1 cellular context compared by ENCODE assay signal in the genomic region with DNA sequence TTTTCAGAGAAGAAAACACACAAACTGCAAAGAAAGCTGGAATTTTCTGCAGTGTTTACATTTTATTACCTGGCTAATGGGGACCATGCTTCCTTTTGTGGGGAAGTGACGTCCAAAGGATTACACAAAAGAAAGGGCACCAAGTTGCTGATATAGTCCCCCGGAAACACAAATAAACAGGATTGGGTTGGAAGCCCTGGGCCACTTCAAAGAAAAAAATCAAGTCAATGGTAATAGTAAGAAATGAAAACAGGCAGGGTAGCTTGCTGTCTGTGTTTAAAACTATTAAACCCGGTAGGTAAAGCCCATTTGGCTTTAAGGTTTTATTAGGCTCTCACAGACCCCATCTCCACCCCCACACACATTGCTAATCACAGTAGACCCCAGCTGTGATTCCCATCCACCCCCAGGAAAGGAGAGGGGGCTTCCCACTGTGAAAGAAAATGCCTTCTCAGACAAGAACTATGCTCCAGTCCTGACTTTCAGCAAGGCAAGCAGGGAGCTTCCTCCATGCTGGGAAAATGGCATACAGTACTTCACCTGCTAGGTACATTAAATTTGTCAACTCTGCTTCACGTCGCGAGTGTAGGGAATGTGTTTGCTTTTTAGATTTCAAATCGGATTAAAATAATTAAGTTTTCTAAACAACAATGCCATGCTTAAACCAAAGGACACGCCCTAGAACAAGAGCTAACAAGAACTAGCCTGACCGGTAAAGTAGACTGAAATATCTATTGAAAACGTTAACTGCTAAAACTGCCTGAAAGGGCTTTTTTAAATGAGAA.
TF ChIP-seq lines count a peak whose summit lies in the region.

No MANE protein-coding gene starts in this region.

TF ChIP-seq in HepG2, 621 proteins besides CTCF, POLR2A, EP300 and RAD21 (continued from another document and continues in another):
- TF ChIP-seq, protein P1, sequence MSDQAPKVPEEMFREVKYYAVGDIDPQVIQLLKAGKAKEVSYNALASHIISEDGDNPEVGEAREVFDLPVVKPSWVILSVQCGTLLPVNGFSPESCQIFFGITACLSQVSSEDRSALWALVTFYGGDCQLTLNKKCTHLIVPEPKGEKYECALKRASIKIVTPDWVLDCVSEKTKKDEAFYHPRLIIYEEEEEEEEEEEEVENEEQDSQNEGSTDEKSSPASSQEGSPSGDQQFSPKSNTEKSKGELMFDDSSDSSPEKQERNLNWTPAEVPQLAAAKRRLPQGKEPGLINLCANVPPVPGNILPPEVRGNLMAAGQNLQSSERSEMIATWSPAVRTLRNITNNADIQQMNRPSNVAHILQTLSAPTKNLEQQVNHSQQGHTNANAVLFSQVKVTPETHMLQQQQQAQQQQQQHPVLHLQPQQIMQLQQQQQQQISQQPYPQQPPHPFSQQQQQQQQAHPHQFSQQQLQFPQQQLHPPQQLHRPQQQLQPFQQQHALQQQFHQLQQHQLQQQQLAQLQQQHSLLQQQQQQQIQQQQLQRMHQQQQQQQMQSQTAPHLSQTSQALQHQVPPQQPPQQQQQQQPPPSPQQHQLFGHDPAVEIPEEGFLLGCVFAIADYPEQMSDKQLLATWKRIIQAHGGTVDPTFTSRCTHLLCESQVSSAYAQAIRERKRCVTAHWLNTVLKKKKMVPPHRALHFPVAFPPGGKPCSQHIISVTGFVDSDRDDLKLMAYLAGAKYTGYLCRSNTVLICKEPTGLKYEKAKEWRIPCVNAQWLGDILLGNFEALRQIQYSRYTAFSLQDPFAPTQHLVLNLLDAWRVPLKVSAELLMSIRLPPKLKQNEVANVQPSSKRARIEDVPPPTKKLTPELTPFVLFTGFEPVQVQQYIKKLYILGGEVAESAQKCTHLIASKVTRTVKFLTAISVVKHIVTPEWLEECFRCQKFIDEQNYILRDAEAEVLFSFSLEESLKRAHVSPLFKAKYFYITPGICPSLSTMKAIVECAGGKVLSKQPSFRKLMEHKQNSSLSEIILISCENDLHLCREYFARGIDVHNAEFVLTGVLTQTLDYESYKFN (CRISPR knock-in tag; conservative IDR thresholded peaks at IDR 0.05) = peak; percentile 40; the same call in 1 of the 2 replicates
- no peak for TF ChIP-seq ZNF776 (CRISPR knock-in tag; IDR thresholded peaks at IDR 0.05)
- TF ChIP-seq, protein P2, sequence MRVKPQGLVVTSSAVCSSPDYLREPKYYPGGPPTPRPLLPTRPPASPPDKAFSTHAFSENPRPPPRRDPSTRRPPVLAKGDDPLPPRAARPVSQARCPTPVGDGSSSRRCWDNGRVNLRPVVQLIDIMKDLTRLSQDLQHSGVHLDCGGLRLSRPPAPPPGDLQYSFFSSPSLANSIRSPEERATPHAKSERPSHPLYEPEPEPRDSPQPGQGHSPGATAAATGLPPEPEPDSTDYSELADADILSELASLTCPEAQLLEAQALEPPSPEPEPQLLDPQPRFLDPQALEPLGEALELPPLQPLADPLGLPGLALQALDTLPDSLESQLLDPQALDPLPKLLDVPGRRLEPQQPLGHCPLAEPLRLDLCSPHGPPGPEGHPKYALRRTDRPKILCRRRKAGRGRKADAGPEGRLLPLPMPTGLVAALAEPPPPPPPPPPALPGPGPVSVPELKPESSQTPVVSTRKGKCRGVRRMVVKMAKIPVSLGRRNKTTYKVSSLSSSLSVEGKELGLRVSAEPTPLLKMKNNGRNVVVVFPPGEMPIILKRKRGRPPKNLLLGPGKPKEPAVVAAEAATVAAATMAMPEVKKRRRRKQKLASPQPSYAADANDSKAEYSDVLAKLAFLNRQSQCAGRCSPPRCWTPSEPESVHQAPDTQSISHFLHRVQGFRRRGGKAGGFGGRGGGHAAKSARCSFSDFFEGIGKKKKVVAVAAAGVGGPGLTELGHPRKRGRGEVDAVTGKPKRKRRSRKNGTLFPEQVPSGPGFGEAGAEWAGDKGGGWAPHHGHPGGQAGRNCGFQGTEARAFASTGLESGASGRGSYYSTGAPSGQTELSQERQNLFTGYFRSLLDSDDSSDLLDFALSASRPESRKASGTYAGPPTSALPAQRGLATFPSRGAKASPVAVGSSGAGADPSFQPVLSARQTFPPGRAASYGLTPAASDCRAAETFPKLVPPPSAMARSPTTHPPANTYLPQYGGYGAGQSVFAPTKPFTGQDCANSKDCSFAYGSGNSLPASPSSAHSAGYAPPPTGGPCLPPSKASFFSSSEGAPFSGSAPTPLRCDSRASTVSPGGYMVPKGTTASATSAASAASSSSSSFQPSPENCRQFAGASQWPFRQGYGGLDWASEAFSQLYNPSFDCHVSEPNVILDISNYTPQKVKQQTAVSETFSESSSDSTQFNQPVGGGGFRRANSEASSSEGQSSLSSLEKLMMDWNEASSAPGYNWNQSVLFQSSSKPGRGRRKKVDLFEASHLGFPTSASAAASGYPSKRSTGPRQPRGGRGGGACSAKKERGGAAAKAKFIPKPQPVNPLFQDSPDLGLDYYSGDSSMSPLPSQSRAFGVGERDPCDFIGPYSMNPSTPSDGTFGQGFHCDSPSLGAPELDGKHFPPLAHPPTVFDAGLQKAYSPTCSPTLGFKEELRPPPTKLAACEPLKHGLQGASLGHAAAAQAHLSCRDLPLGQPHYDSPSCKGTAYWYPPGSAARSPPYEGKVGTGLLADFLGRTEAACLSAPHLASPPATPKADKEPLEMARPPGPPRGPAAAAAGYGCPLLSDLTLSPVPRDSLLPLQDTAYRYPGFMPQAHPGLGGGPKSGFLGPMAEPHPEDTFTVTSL (CRISPR knock-in tag; IDR thresholded peaks at IDR 0.05; ENCODE audit: borderline replicate concordance) = no peak; the same call in 1 of the 2 replicates
- no peak for TF ChIP-seq U2AF2 (IDR thresholded peaks at IDR 0.05; ENCODE audit: low read depth, low read length)
- no peak for TF ChIP-seq BHLHE40 (IDR thresholded peaks at IDR 0.05; ENCODE audit: low read length)
- no peak for TF ChIP-seq ZNF749 (CRISPR knock-in tag; IDR thresholded peaks at IDR 0.05; ENCODE audit: borderline replicate concordance)
- TF ChIP-seq HOXD1 (CRISPR knock-in tag; IDR thresholded peaks at IDR 0.05) = no peak
- TF ChIP-seq GATAD2A (CRISPR knock-in tag; IDR thresholded peaks at IDR 0.05) = peak; percentile 41; the same call in 1 of the 2 replicates
- TF ChIP-seq HMG20B (CRISPR knock-in tag; conservative IDR thresholded peaks at IDR 0.05) = 0 out of 2 replicates have a peak, but pooled peaks have one; percentile 31
- no peak for TF ChIP-seq SRY (CRISPR knock-in tag; IDR thresholded peaks at IDR 0.05)
- peak; percentile 79 for TF ChIP-seq FOXA3 (CRISPR knock-in tag; IDR thresholded peaks at IDR 0.05)
- TF ChIP-seq, protein P3, sequence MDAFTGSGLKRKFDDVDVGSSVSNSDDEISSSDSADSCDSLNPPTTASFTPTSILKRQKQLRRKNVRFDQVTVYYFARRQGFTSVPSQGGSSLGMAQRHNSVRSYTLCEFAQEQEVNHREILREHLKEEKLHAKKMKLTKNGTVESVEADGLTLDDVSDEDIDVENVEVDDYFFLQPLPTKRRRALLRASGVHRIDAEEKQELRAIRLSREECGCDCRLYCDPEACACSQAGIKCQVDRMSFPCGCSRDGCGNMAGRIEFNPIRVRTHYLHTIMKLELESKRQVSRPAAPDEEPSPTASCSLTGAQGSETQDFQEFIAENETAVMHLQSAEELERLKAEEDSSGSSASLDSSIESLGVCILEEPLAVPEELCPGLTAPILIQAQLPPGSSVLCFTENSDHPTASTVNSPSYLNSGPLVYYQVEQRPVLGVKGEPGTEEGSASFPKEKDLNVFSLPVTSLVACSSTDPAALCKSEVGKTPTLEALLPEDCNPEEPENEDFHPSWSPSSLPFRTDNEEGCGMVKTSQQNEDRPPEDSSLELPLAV (CRISPR knock-in tag; conservative IDR thresholded peaks at IDR 0.05; ENCODE audit: low read depth) = no peak
- TF ChIP-seq CBX2 (IDR thresholded peaks at IDR 0.05; ENCODE audit: low read depth, low read length) = no peak
- no peak for TF ChIP-seq CBX2 (CRISPR knock-in tag; IDR thresholded peaks at IDR 0.05; ENCODE audit: low read depth)
- TF ChIP-seq REPIN1 (CRISPR knock-in tag; IDR thresholded peaks at IDR 0.05; ENCODE audit: borderline replicate concordance, low read depth) = no peak
- TF ChIP-seq, protein P4, sequence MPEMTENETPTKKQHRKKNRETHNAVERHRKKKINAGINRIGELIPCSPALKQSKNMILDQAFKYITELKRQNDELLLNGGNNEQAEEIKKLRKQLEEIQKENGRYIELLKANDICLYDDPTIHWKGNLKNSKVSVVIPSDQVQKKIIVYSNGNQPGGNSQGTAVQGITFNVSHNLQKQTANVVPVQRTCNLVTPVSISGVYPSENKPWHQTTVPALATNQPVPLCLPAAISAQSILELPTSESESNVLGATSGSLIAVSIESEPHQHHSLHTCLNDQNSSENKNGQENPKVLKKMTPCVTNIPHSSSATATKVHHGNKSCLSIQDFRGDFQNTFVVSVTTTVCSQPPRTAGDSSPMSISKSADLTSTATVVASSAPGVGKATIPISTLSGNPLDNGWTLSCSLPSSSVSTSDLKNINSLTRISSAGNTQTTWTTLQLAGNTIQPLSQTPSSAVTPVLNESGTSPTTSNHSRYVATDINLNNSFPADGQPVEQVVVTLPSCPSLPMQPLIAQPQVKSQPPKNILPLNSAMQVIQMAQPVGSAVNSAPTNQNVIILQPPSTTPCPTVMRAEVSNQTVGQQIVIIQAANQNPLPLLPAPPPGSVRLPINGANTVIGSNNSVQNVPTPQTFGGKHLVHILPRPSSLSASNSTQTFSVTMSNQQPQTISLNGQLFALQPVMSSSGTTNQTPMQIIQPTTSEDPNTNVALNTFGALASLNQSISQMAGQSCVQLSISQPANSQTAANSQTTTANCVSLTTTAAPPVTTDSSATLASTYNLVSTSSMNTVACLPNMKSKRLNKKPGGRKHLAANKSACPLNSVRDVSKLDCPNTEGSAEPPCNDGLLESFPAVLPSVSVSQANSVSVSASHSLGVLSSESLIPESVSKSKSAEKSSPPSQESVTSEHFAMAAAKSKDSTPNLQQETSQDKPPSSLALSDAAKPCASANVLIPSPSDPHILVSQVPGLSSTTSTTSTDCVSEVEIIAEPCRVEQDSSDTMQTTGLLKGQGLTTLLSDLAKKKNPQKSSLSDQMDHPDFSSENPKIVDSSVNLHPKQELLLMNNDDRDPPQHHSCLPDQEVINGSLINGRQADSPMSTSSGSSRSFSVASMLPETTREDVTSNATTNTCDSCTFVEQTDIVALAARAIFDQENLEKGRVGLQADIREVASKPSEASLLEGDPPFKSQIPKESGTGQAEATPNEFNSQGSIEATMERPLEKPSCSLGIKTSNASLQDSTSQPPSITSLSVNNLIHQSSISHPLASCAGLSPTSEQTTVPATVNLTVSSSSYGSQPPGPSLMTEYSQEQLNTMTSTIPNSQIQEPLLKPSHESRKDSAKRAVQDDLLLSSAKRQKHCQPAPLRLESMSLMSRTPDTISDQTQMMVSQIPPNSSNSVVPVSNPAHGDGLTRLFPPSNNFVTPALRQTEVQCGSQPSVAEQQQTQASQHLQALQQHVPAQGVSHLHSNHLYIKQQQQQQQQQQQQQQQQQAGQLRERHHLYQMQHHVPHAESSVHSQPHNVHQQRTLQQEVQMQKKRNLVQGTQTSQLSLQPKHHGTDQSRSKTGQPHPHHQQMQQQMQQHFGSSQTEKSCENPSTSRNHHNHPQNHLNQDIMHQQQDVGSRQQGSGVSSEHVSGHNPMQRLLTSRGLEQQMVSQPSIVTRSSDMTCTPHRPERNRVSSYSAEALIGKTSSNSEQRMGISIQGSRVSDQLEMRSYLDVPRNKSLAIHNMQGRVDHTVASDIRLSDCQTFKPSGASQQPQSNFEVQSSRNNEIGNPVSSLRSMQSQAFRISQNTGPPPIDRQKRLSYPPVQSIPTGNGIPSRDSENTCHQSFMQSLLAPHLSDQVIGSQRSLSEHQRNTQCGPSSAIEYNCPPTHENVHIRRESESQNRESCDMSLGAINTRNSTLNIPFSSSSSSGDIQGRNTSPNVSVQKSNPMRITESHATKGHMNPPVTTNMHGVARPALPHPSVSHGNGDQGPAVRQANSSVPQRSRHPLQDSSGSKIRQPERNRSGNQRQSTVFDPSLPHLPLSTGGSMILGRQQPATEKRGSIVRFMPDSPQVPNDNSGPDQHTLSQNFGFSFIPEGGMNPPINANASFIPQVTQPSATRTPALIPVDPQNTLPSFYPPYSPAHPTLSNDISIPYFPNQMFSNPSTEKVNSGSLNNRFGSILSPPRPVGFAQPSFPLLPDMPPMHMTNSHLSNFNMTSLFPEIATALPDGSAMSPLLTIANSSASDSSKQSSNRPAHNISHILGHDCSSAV (CRISPR knock-in tag; IDR thresholded peaks at IDR 0.05; ENCODE audit: borderline replicate concordance) = no peak
- TF ChIP-seq BRD4 (CRISPR knock-in tag; IDR thresholded peaks at IDR 0.05) = no peak
- 0 out of 2 replicates have a peak, but pooled peaks have one; percentile 7 for TF ChIP-seq RXRB (CRISPR knock-in tag; IDR thresholded peaks at IDR 0.05; ENCODE audit: borderline replicate concordance)
- no peak for TF ChIP-seq PHF8 (CRISPR knock-in tag; IDR thresholded peaks at IDR 0.05)
- no peak for TF ChIP-seq MYC (CRISPR knock-in tag; IDR thresholded peaks at IDR 0.05; ENCODE audit: borderline replicate concordance)
- no peak for TF ChIP-seq MIER3 (CRISPR knock-in tag; IDR thresholded peaks at IDR 0.05; ENCODE audit: borderline replicate concordance)
- TF ChIP-seq ZNF709 (CRISPR knock-in tag; IDR thresholded peaks at IDR 0.05) = no peak
- TF ChIP-seq ZZZ3 (CRISPR knock-in tag; IDR thresholded peaks at IDR 0.05; ENCODE audit: borderline replicate concordance) = no peak
- TF ChIP-seq NR2F1 (CRISPR knock-in tag; IDR thresholded peaks at IDR 0.05) = no peak
- TF ChIP-seq LCORL (IDR thresholded peaks at IDR 0.05) = no peak
- TF ChIP-seq LCORL (CRISPR knock-in tag; IDR thresholded peaks at IDR 0.05) = 0 out of 2 replicates have a peak, but pooled peaks have one; percentile 54
- no peak; the same call in 1 of the 2 replicates for TF ChIP-seq TBX2 (CRISPR knock-in tag; IDR thresholded peaks at IDR 0.05; ENCODE audit: borderline replicate concordance)
- TF ChIP-seq NFYB (CRISPR knock-in tag; IDR thresholded peaks at IDR 0.05) = no peak
- no peak for TF ChIP-seq GABPA (IDR thresholded peaks at IDR 0.05; ENCODE audit: low read depth, low read length)
- peak; percentile 87 for TF ChIP-seq GABPA (CRISPR knock-in tag; IDR thresholded peaks at IDR 0.05; ENCODE audit: low read depth)
- TF ChIP-seq ZFP90 (CRISPR knock-in tag; IDR thresholded peaks at IDR 0.05; ENCODE audit: borderline replicate concordance) = no peak
- no peak for TF ChIP-seq NFRKB (IDR thresholded peaks at IDR 0.05)
- TF ChIP-seq, protein P5, sequence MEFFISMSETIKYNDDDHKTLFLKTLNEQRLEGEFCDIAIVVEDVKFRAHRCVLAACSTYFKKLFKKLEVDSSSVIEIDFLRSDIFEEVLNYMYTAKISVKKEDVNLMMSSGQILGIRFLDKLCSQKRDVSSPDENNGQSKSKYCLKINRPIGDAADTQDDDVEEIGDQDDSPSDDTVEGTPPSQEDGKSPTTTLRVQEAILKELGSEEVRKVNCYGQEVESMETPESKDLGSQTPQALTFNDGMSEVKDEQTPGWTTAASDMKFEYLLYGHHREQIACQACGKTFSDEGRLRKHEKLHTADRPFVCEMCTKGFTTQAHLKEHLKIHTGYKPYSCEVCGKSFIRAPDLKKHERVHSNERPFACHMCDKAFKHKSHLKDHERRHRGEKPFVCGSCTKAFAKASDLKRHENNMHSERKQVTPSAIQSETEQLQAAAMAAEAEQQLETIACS (CRISPR knock-in tag; IDR thresholded peaks at IDR 0.05) = no peak
- TF ChIP-seq FOXA1 (IDR thresholded peaks at IDR 0.05) = no peak
- TF ChIP-seq FOXA1 (CRISPR knock-in tag; IDR thresholded peaks at IDR 0.05) = 0 out of 2 replicates have a peak, but pooled peaks have one; percentile 33
- TF ChIP-seq, protein P6, sequence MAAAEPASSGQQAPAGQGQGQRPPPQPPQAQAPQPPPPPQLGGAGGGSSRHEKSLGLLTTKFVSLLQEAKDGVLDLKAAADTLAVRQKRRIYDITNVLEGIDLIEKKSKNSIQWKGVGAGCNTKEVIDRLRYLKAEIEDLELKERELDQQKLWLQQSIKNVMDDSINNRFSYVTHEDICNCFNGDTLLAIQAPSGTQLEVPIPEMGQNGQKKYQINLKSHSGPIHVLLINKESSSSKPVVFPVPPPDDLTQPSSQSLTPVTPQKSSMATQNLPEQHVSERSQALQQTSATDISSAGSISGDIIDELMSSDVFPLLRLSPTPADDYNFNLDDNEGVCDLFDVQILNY (CRISPR knock-in tag; conservative IDR thresholded peaks at IDR 0.05) = no peak
